Comparison of ENCODE assay signal across 15 cellular contexts in genomic region chr2:241857572-241858121, GRCh38. TPM values are rescaled to one million over a fixed set of nuclear protein-coding genes. Genes with fewer than 3 reads are reported as not detected.
DNase-seq lines count a peak whose midpoint lies in the region; ATAC-seq and TF ChIP-seq lines count a peak whose summit lies in the region.
"Had no signal": no experiment of that assay in that cellular context is flagged by ENCODE, and none has a peak within 500 bp of the region (broad histone marks: within the 10 kb centered on the region; RNA-seq: fewer than 3 reads in every experiment).

No MANE protein-coding gene starts in this region.

- H3K9me3 ChIP-seq in RWPE2 (ENCODE audit: severe bottlenecking) (no peaks in the 10 kb centered on the region), thoracic aorta (no peaks in the 10 kb centered on the region)

- peaks cover 28% of the 10 kb centered on the region for H3K4me1 Mint-ChIP-seq in activated naive CD4-positive, alpha-beta T cell treated with anti-CD3 and anti-CD28 coated beads, Interleukin-2, amount 10 ng/mL, durations not matched to agents 7 days and 5 days

- H3K27me3 ChIP-seq in RWPE2 (ENCODE audit: insufficient read depth, poor library complexity, severe bottlenecking), result no peaks in the 10 kb centered on the region
- H3K27me3 ChIP-seq in thoracic aorta (replicated peaks; ENCODE audit: insufficient read depth), result peaks cover 8% of the 10 kb centered on the region

- CTCF ChIA-PET in activated naive CD4-positive, alpha-beta T cell treated with anti-CD3 and anti-CD28 coated beads, Interleukin-2, amount 10 ng/mL, durations not matched to agents 7 days and 5 days (lab: Charles Lee), result no interaction called here

- H3K36me3 ChIP-seq in RWPE2 (ENCODE audit: low read depth), result no peaks in the 10 kb centered on the region
- H3K36me3 ChIP-seq in thoracic aorta, result no peaks in the 10 kb centered on the region

- no peaks in the 10 kb centered on the region for H3K4me1 ChIP-seq in RWPE2 (ENCODE audit: insufficient read depth, poor library complexity, severe bottlenecking)
- no peaks in the 10 kb centered on the region for H3K4me1 ChIP-seq in thoracic aorta (ENCODE audit: control insufficient read depth in 1 of 2, low read depth in 2 of 2)

- no peak for TF ChIP-seq CTCF in RWPE2 (IDR thresholded peaks at IDR 0.05; ENCODE audit: poor library complexity, severe bottlenecking)
- TF ChIP-seq CTCF in thoracic aorta (IDR thresholded peaks at IDR 0.05), result no peak

- DNase-seq in activated naive CD4-positive, alpha-beta T cell treated with anti-CD3 and anti-CD28 coated beads, Interleukin-2, amount 10 ng/mL, durations not matched to agents 7 days and 5 days, result no peak
- DNase-seq in activated naive CD4-positive, alpha-beta T cell treated with anti-CD3 and anti-CD28 coated beads, Interleukin-2, amount 50 U/mL, for 72 hours (ENCODE audit: low spot score in 2 of 2), result no peak
- DNase-seq in RWPE2 (ENCODE audit: low spot score) (peak; percentile 59), left ventricle myocardium superior (peak; percentile 30), thoracic aorta (ENCODE audit: low spot score) (no peak), SIG-M5 treated with dmso at 0.1 percent for 504 hours (lab: John Stamatoyannopoulos, UW; ENCODE audit: unreplicated experiment) (no peak), NCI-H1048 (lab: John Stamatoyannopoulos, UW) (no peak), cortex of kidney (lab: John Stamatoyannopoulos, UW) (no peak)
- DNase-seq: activated CD4-positive, CD25-positive, alpha-beta regulatory T cell treated with anti-CD3 and anti-CD28 coated beads, Interleukin-2, amount 50 U/mL, for 72 hours; H9; mesenchymal stem cell; NCI-H2029 treated with DMSO at 0.1 percent for 48 hours had no signal

- intact Hi-C loops in left ventricle myocardium superior (cut with micrococcal nuclease), result no loop called here

- no peak for ATAC-seq in activated naive CD4-positive, alpha-beta T cell treated with anti-CD3 and anti-CD28 coated beads, Interleukin-2, amount 50 U/mL, for 72 hours
- ATAC-seq in RWPE2 (ENCODE audit: low read depth), result no peak
- no peak for ATAC-seq in left ventricle myocardium superior
- no peak for ATAC-seq in thoracic aorta (ENCODE audit: insufficient number of reproducible peaks, low FRiP score, low read depth)

- H3K27ac Mint-ChIP-seq in activated naive CD4-positive, alpha-beta T cell treated with anti-CD3 and anti-CD28 coated beads, Interleukin-2, amount 10 ng/mL, durations not matched to agents 7 days and 5 days, result no peak overlapping the region
- peak overlapping the region in 1 of 2 donors; percentile 94 for H3K27ac Mint-ChIP-seq in activated naive CD4-positive, alpha-beta T cell treated with anti-CD3 and anti-CD28 coated beads, Interleukin-2, amount 50 U/mL, for 72 hours

- H3K4me3 ChIP-seq in RWPE2 (ENCODE audit: severe bottlenecking) (no peak overlapping the region), thoracic aorta (peak overlapping the region; percentile 14)
- H3K4me3 ChIP-seq: SK-N-MC had no signal

- no peaks in the 10 kb centered on the region for H3K9me3 Mint-ChIP-seq in activated naive CD4-positive, alpha-beta T cell treated with anti-CD3 and anti-CD28 coated beads, Interleukin-2, amount 10 ng/mL, durations not matched to agents 7 days and 5 days
- H3K9me3 Mint-ChIP-seq in activated naive CD4-positive, alpha-beta T cell treated with anti-CD3 and anti-CD28 coated beads, Interleukin-2, amount 50 U/mL, for 72 hours, result peaks cover 0 to 12% of the 10 kb centered on the region in 2 donors

- peak overlapping the region; percentile 28 for H3K4me3 Mint-ChIP-seq in activated naive CD4-positive, alpha-beta T cell treated with anti-CD3 and anti-CD28 coated beads, Interleukin-2, amount 10 ng/mL, durations not matched to agents 7 days and 5 days
- H3K4me3 Mint-ChIP-seq: H9 had no signal

- H3K36me3 Mint-ChIP-seq in activated naive CD4-positive, alpha-beta T cell treated with anti-CD3 and anti-CD28 coated beads, Interleukin-2, amount 10 ng/mL, durations not matched to agents 7 days and 5 days, result no peaks in the 10 kb centered on the region
- H3K36me3 Mint-ChIP-seq in activated naive CD4-positive, alpha-beta T cell treated with anti-CD3 and anti-CD28 coated beads, Interleukin-2, amount 50 U/mL, for 72 hours, result peaks cover 5 to 19% of the 10 kb centered on the region in 2 donors

- peaks cover 19% of the 10 kb centered on the region for H3K27me3 Mint-ChIP-seq in activated naive CD4-positive, alpha-beta T cell treated with anti-CD3 and anti-CD28 coated beads, Interleukin-2, amount 10 ng/mL, durations not matched to agents 7 days and 5 days

- no peak overlapping the region for H3K27ac ChIP-seq in RWPE2 (ENCODE audit: poor library complexity, severe bottlenecking)
- no peak overlapping the region for H3K27ac ChIP-seq in thoracic aorta
- H3K27ac ChIP-seq: parathyroid adenoma, SK-N-MC had no signal

RNA-seq across cellular contexts. Expression of gene PDCD1, which starts 1.0 kb away (rescaled TPM):
- 10 to 100 TPM; 22.5 to 25.4 TPM for total RNA-seq in activated naive CD4-positive, alpha-beta T cell treated with anti-CD3 and anti-CD28 coated beads, Interleukin-2, amount 50 U/mL, for 72 hours
- 1.4 TPM for total RNA-seq in left ventricle myocardium superior
- under 1 TPM; 0.68 to 0.92 TPM for total RNA-seq in thoracic aorta
- total RNA-seq: fibroblast of lung had no signal

RNA-seq across cellular contexts. Expression of gene RTP5, which starts 11.9 kb away (rescaled TPM):
- total RNA-seq in activated naive CD4-positive, alpha-beta T cell treated with anti-CD3 and anti-CD28 coated beads, Interleukin-2, amount 50 U/mL, for 72 hours, result under 1 TPM in 1 of 2 donors, not detected in 1; 0.09 TPM
- not detected for total RNA-seq in left ventricle myocardium superior
- total RNA-seq in thoracic aorta, result under 1 TPM in 1 of 2 donors, not detected in 1; 0.63 TPM
- total RNA-seq: fibroblast of lung, H9 had no signal

RNA-seq across cellular contexts. Expression of gene NEU4, which starts 48.7 kb away (rescaled TPM):
- total RNA-seq in activated naive CD4-positive, alpha-beta T cell treated with anti-CD3 and anti-CD28 coated beads, Interleukin-2, amount 50 U/mL, for 72 hours, result 1 to 10 TPM; 1.1 to 1.2 TPM
- total RNA-seq in left ventricle myocardium superior (0.52 TPM), thoracic aorta (10 to 100 TPM in 1 of 2 donors, 1 to 10 TPM in 1; 5.4 to 22.0 TPM)
- total RNA-seq: fibroblast of lung had no signal

Comparison
In these comparisons a context has a peak if more than half of its experiments do, and no peak if none do; other contexts are left out.
1. DNase-seq: peak in RWPE2 (single experiment) and left ventricle myocardium superior (single experiment); none in activated naive CD4-positive, alpha-beta T cell treated with anti-CD3 and anti-CD28 coated beads, Interleukin-2, amount 10 ng/mL, durations not matched to agents 7 days and 5 days (single experiment), activated naive CD4-positive, alpha-beta T cell treated with anti-CD3 and anti-CD28 coated beads, Interleukin-2, amount 50 U/mL, for 72 hours (0 of 2), thoracic aorta (single experiment), SIG-M5 treated with dmso at 0.1 percent for 504 hours (single experiment), NCI-H1048 (single experiment) and cortex of kidney (single experiment).